2 cellular contexts compared by ENCODE assay signal in the genomic region with DNA sequence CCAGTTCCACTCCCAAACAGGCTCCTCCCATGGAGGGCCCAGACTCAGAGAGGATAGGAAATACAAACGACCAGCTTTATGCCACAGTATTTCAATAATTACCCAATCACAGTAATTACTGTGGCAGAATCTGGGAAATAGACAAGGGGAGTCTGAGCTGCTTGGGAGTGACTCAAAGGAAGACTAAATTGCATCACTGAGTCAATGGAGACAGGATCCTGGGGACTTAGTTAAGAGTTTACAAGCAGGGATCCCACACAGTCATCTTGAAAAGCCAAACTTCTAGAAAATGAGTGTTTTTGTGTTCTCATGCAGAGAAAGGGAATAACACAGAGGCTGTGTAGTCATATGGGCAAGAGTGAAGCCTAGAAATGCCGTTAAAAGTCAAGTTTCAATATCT.
TF ChIP-seq lines count a peak whose summit lies in the region.

No MANE protein-coding gene starts in this region.

TF ChIP-seq in IMR-90, 13 proteins besides CTCF, POLR2A, EP300 and RAD21:
- TF ChIP-seq, protein P1, sequence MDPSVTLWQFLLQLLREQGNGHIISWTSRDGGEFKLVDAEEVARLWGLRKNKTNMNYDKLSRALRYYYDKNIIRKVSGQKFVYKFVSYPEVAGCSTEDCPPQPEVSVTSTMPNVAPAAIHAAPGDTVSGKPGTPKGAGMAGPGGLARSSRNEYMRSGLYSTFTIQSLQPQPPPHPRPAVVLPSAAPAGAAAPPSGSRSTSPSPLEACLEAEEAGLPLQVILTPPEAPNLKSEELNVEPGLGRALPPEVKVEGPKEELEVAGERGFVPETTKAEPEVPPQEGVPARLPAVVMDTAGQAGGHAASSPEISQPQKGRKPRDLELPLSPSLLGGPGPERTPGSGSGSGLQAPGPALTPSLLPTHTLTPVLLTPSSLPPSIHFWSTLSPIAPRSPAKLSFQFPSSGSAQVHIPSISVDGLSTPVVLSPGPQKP (IDR thresholded peaks at IDR 0.05; ENCODE audit: borderline replicate concordance, low read depth, low read length) = no peak
- TF ChIP-seq MAFK (IDR thresholded peaks at IDR 0.05; ENCODE audit: low read depth, low read length) (no peak), NFE2L2 (IDR thresholded peaks at IDR 0.05; ENCODE audit: low read depth, low read length) (no peak), USF2 (IDR thresholded peaks at IDR 0.05; ENCODE audit: low read depth, low read length) (no peak), FOS (IDR thresholded peaks at IDR 0.05; ENCODE audit: low read depth, low read length) (no peak), CHD1 (IDR thresholded peaks at IDR 0.05; ENCODE audit: low read depth, low read length) (no peak), RFX5 (IDR thresholded peaks at IDR 0.05; ENCODE audit: low read depth, low read length) (no peak), MXI1 (IDR thresholded peaks at IDR 0.05; ENCODE audit: borderline replicate concordance, low read depth, low read length) (no peak), MAZ (IDR thresholded peaks at IDR 0.05; ENCODE audit: borderline replicate concordance, low read depth, low read length) (no peak), CEBPB (IDR thresholded peaks at IDR 0.05; ENCODE audit: low read depth, low read length) (no peak), SMC3 (IDR thresholded peaks at IDR 0.05; ENCODE audit: low read depth, low read length) (no peak), BHLHE40 (IDR thresholded peaks at IDR 0.05; ENCODE audit: low read depth, low read length) (no peak), RCOR1 (IDR thresholded peaks at IDR 0.05; ENCODE audit: insufficient replicate concordance, low read length) (no peak)

TF ChIP-seq in WTC11, 78 proteins besides CTCF, POLR2A, EP300 and RAD21:
- TF ChIP-seq ZNF532 (CRISPR knock-in tag; IDR thresholded peaks at IDR 0.05; ENCODE audit: borderline replicate concordance) = no peak
- TF ChIP-seq ESRRA (CRISPR knock-in tag; IDR thresholded peaks at IDR 0.05; ENCODE audit: borderline replicate concordance) = no peak
- TF ChIP-seq, protein P2, sequence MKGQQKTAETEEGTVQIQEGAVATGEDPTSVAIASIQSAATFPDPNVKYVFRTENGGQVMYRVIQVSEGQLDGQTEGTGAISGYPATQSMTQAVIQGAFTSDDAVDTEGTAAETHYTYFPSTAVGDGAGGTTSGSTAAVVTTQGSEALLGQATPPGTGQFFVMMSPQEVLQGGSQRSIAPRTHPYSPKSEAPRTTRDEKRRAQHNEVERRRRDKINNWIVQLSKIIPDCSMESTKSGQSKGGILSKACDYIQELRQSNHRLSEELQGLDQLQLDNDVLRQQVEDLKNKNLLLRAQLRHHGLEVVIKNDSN (CRISPR knock-in tag; IDR thresholded peaks at IDR 0.05) = no peak
- no peak for TF ChIP-seq ATF3 (CRISPR knock-in tag; conservative IDR thresholded peaks at IDR 0.05)
- TF ChIP-seq, protein P3, sequence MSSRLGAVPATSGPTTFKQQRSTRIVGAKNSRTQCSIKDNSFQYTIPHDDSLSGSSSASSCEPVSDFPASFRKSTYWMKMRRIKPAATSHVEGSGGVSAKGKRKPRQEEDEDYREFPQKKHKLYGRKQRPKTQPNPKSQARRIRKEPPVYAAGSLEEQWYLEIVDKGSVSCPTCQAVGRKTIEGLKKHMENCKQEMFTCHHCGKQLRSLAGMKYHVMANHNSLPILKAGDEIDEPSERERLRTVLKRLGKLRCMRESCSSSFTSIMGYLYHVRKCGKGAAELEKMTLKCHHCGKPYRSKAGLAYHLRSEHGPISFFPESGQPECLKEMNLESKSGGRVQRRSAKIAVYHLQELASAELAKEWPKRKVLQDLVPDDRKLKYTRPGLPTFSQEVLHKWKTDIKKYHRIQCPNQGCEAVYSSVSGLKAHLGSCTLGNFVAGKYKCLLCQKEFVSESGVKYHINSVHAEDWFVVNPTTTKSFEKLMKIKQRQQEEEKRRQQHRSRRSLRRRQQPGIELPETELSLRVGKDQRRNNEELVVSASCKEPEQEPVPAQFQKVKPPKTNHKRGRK (CRISPR knock-in tag; IDR thresholded peaks at IDR 0.05; ENCODE audit: borderline replicate concordance) = no peak
- TF ChIP-seq HMGXB4 (CRISPR knock-in tag; IDR thresholded peaks at IDR 0.05) = no peak
- no peak for TF ChIP-seq SMAD4 (CRISPR knock-in tag; IDR thresholded peaks at IDR 0.05)
- TF ChIP-seq MXD4 (CRISPR knock-in tag; IDR thresholded peaks at IDR 0.05; ENCODE audit: borderline replicate concordance) = no peak
